1 cellular context compared by ENCODE assay signal in genomic region chr18:46893360-46893759, GRCh38.
TF ChIP-seq lines count a peak whose summit lies in the region.

No MANE protein-coding gene starts in this region.

TF ChIP-seq in K562, 482 proteins besides CTCF, POLR2A, EP300 and RAD21 (continued from another document):
- no peak for TF ChIP-seq FOXP4 (CRISPR knock-in tag; IDR thresholded peaks at IDR 0.05; ENCODE audit: borderline replicate concordance)
- no peak for TF ChIP-seq MTF1 (CRISPR knock-in tag; IDR thresholded peaks at IDR 0.05; ENCODE audit: borderline replicate concordance)
- no peak for TF ChIP-seq DIDO1 (tag; IDR thresholded peaks at IDR 0.05; ENCODE audit: low read depth)
- no peak for TF ChIP-seq POLR2B (IDR thresholded peaks at IDR 0.05; ENCODE audit: low read depth, partially characterized antibody)
- TF ChIP-seq ZNF134 (CRISPR knock-in tag; conservative IDR thresholded peaks at IDR 0.05), result no peak
- no peak for TF ChIP-seq ZSCAN32 (CRISPR knock-in tag; IDR thresholded peaks at IDR 0.05)
- TF ChIP-seq KDM1A (IDR thresholded peaks at IDR 0.05), result 0 out of 4 replicates have a peak, but pooled peaks of 1 of the 2 experiments have one; percentile 26
